In genomic region chr2:65320042-65320711, GRCh38 we compare ENCODE assay signal across 8 cellular contexts.
DNase-seq lines count a peak whose midpoint lies in the region; ATAC-seq and TF ChIP-seq lines count a peak whose summit lies in the region.

No MANE protein-coding gene starts in this region.

- H3K27me3 Mint-ChIP-seq in T-helper 2 cell treated with Interferon-gamma antibody and Interleukin-4, amounts not matched to agents 5 μg/mL and 100 μg/mL, for 36 hours (ENCODE audit: low read depth), result peaks cover 3% of the 10 kb centered on the region

- H3K4me3 Mint-ChIP-seq in T-helper 2 cell treated with Interferon-gamma antibody and Interleukin-4, amounts not matched to agents 5 μg/mL and 100 μg/mL, for 36 hours, result no peak overlapping the region

- no peak for TF ChIP-seq POLR2A in transverse colon (IDR thresholded peaks at IDR 0.05)

- H3K9me3 Mint-ChIP-seq in T-helper 2 cell treated with Interferon-gamma antibody and Interleukin-4, amounts not matched to agents 5 μg/mL and 100 μg/mL, for 36 hours, result no peaks in the 10 kb centered on the region

- in situ Hi-C loops in transverse colon (cut with MboI; ENCODE audit: low pct_ligation_motif_present in 1 of 4, low pct_unique_long_range_greater_than_20kb in 1 of 4, low sequenced_read_pairs in 3 of 4), result no loop called here

- H3K4me1 Mint-ChIP-seq in T-helper 2 cell treated with Interferon-gamma antibody and Interleukin-4, amounts not matched to agents 5 μg/mL and 100 μg/mL, for 36 hours (ENCODE audit: low read depth), result peaks cover 11% of the 10 kb centered on the region

- peaks cover 0 to 13% (median 5%) of the 10 kb centered on the region in 4 donors for H3K4me1 ChIP-seq in transverse colon

- H3K9me3 ChIP-seq in transverse colon, result no peaks in the 10 kb centered on the region

- H3K27ac Mint-ChIP-seq in T-helper 2 cell treated with Interferon-gamma antibody and Interleukin-4, amounts not matched to agents 5 μg/mL and 100 μg/mL, for 36 hours, result peak overlapping the region; percentile 17

- WGBS in transverse colon (ENCODE audit: low coverage in 1 of 2), 2 donors, result 59 to 81% methylated on average over 3 to 8 of the region's 9 CpGs

- ATAC-seq in GM19025 (IDR thresholded peaks at IDR 0.05; ENCODE audit: low read depth, unreplicated experiment) (peak; percentile 73), HG03095 (IDR thresholded peaks at IDR 0.05; ENCODE audit: unreplicated experiment) (peak; percentile 54)

- TF ChIP-seq CTCF in transverse colon (IDR thresholded peaks at IDR 0.05), result no peak

- H3K27me3 ChIP-seq in transverse colon, result no peaks in the 10 kb centered on the region

- no peaks in the 10 kb centered on the region for H3K36me3 Mint-ChIP-seq in T-helper 2 cell treated with Interferon-gamma antibody and Interleukin-4, amounts not matched to agents 5 μg/mL and 100 μg/mL, for 36 hours (ENCODE audit: low read depth)

- peak; percentile 70 for DNase-seq in COLO829 (ENCODE audit: low spot score)
- peak; percentile 43 for DNase-seq in T-helper 2 cell treated with Interferon-gamma antibody and Interleukin-4, amounts not matched to agents 5 μg/mL and 100 μg/mL, for 36 hours (ENCODE audit: low spot score)
- DNase-seq in glomerular visceral epithelial cell (ENCODE audit: extremely low spot score), result peak; percentile 75
- DNase-seq in transverse colon, result no peak
- DNase-seq in globus pallidus (ENCODE audit: low spot score), result no peak
- DNase-seq in SIG-M5 (lab: John Stamatoyannopoulos, UW), result no peak

- intact Hi-C loops in transverse colon (cut with DNase I; ENCODE audit: low total_unique reads), result no loop called here

- H3K36me3 ChIP-seq in transverse colon, result peaks cover 0 to 9% (median 0%) of the 10 kb centered on the region in 4 donors

- H3K27ac ChIP-seq in transverse colon, result peak overlapping the region in 3 of 4 donors; percentile 17 to 48 (median 27)

- H3K4me3 ChIP-seq in transverse colon, result no peak overlapping the region

- TF ChIP-seq EP300 in transverse colon (IDR thresholded peaks at IDR 0.05; ENCODE audit: low read depth), result no peak

Comparison
In these comparisons a context has a peak if more than half of its experiments do, and no peak if none do; other contexts are left out.
1. DNase-seq: peak in COLO829 (single experiment), T-helper 2 cell treated with Interferon-gamma antibody and Interleukin-4, amounts not matched to agents 5 μg/mL and 100 μg/mL, for 36 hours (single experiment) and glomerular visceral epithelial cell (single experiment); none in transverse colon (single experiment), globus pallidus (single experiment) and SIG-M5 (single experiment).